23 cellular contexts compared by ENCODE assay signal in genomic region chr2:48734576-48735303, GRCh38. TPM values are rescaled to one million over a fixed set of nuclear protein-coding genes. Genes with fewer than 3 reads are reported as not detected.
"Had no signal": no experiment of that assay in that cellular context is flagged by ENCODE, and none has a peak within 500 bp of the region (broad histone marks: within the 10 kb centered on the region; RNA-seq: fewer than 3 reads in every experiment).

No MANE protein-coding gene starts in this region.

- H3K4me3 Mint-ChIP-seq: activated CD8-positive, alpha-beta T cell treated with anti-CD3 and anti-CD28 coated beads, Interleukin-2, amount 10 ng/mL, durations not matched to agents 7 days and 5 days; activated naive CD8-positive, alpha-beta T cell treated with anti-CD3 and anti-CD28 coated beads, Interleukin-2, amount 10 ng/mL, durations not matched to agents 7 days and 5 days; activated T-cell treated with anti-CD3 and anti-CD28 coated beads, Interleukin-2, amount 50 U/mL, for 72 hours; endodermal cell; memory B cell; naive thymus-derived CD8-positive, alpha-beta T cell; stimulated activated naive B cell treated with anti-CD40 and anti-IgM and Interleukin-4, amounts not matched to agents 10 μg/mL and 1 μg/mL and 100 μg/mL, for 72 hours; WTC11 had no signal

- ATAC-seq: activated CD8-positive, alpha-beta T cell treated with anti-CD3 and anti-CD28 coated beads, Interleukin-2, amount 10 ng/mL, durations not matched to agents 7 days and 5 days; activated T-cell treated with anti-CD3 and anti-CD28 coated beads, Interleukin-2, amount 50 U/mL, for 72 hours; naive thymus-derived CD8-positive, alpha-beta T cell; pancreas; stimulated activated naive B cell treated with anti-CD40 and anti-IgM and Interleukin-4, amounts not matched to agents 10 μg/mL and 1 μg/mL and 100 μg/mL, for 72 hours; WTC11 had no signal

- H3K27ac Mint-ChIP-seq: activated CD8-positive, alpha-beta T cell treated with anti-CD3 and anti-CD28 coated beads, Interleukin-2, amount 10 ng/mL, durations not matched to agents 7 days and 5 days; activated naive CD8-positive, alpha-beta T cell treated with anti-CD3 and anti-CD28 coated beads, Interleukin-2, amount 10 ng/mL, durations not matched to agents 7 days and 5 days; activated T-cell treated with anti-CD3 and anti-CD28 coated beads, Interleukin-2, amount 50 U/mL, for 72 hours; endodermal cell; memory B cell; naive thymus-derived CD8-positive, alpha-beta T cell; stimulated activated naive B cell treated with anti-CD40 and anti-IgM and Interleukin-4, amounts not matched to agents 10 μg/mL and 1 μg/mL and 100 μg/mL, for 72 hours; WTC11 had no signal

- H3K27me3 Mint-ChIP-seq: activated naive CD8-positive, alpha-beta T cell treated with anti-CD3 and anti-CD28 coated beads, Interleukin-2, amount 10 ng/mL, durations not matched to agents 7 days and 5 days had no signal

- DNase-seq: activated CD4-positive, alpha-beta T cell treated with anti-CD3 and anti-CD28 coated beads for 48 hours; activated CD8-positive, alpha-beta memory T cell treated with anti-CD3 and anti-CD28 coated beads, Interleukin-2, amount 50 U/mL, for 4 hours; activated CD8-positive, alpha-beta T cell treated with anti-CD3 and anti-CD28 coated beads, Interleukin-2, amount 10 ng/mL, durations not matched to agents 7 days and 5 days; activated gamma-delta T cell treated with Interleukin-2 at 50 U/mL for 16 hours; activated naive CD8-positive, alpha-beta T cell treated with anti-CD3 and anti-CD28 coated beads, Interleukin-2, amount 10 ng/mL, durations not matched to agents 7 days and 5 days; activated T-cell treated with anti-CD3 and anti-CD28 coated beads, Interleukin-2, amount 50 U/mL, for 72 hours; aorta; endodermal cell; left ventricle myocardium inferior; naive thymus-derived CD8-positive, alpha-beta T cell; pancreas; retina; stimulated activated CD4-positive, alpha-beta T cell treated with anti-CD3 and anti-CD28 coated beads, Interleukin-4, amount 100 ng/mL, for 1 hour; stimulated activated naive B cell treated with anti-CD40 and anti-IgM and Interleukin-4, amounts not matched to agents 10 μg/mL and 1 μg/mL and 100 μg/mL, for 72 hours; T-helper 2 cell; tibial artery had no signal

- H3K36me3 Mint-ChIP-seq: activated naive CD8-positive, alpha-beta T cell treated with anti-CD3 and anti-CD28 coated beads, Interleukin-2, amount 10 ng/mL, durations not matched to agents 7 days and 5 days; memory B cell; stimulated activated naive B cell treated with anti-CD40 and anti-IgM and Interleukin-4, amounts not matched to agents 10 μg/mL and 1 μg/mL and 100 μg/mL, for 72 hours had no signal

- FAIRE-seq: pancreas, TTC549 had no signal

- H3K4me1 Mint-ChIP-seq: activated naive CD8-positive, alpha-beta T cell treated with anti-CD3 and anti-CD28 coated beads, Interleukin-2, amount 10 ng/mL, durations not matched to agents 7 days and 5 days; memory B cell; naive thymus-derived CD8-positive, alpha-beta T cell; stimulated activated naive B cell treated with anti-CD40 and anti-IgM and Interleukin-4, amounts not matched to agents 10 μg/mL and 1 μg/mL and 100 μg/mL, for 72 hours had no signal

RNA-seq across cellular contexts. Expression of gene LHCGR, which starts 20.8 kb away (rescaled TPM):
- total RNA-seq: activated CD8-positive, alpha-beta T cell treated with anti-CD3 and anti-CD28 coated beads, Interleukin-2, amount 10 ng/mL, durations not matched to agents 7 days and 5 days; activated naive CD8-positive, alpha-beta T cell treated with anti-CD3 and anti-CD28 coated beads, Interleukin-2, amount 10 ng/mL, durations not matched to agents 7 days and 5 days; activated T-cell treated with anti-CD3 and anti-CD28 coated beads, Interleukin-2, amount 50 U/mL, for 72 hours; dermis microvascular lymphatic vessel endothelial cell; endodermal cell; epithelial cell of proximal tubule; kidney epithelial cell; naive thymus-derived CD8-positive, alpha-beta T cell; pancreas; vagina had no signal
